In the genomic region with DNA sequence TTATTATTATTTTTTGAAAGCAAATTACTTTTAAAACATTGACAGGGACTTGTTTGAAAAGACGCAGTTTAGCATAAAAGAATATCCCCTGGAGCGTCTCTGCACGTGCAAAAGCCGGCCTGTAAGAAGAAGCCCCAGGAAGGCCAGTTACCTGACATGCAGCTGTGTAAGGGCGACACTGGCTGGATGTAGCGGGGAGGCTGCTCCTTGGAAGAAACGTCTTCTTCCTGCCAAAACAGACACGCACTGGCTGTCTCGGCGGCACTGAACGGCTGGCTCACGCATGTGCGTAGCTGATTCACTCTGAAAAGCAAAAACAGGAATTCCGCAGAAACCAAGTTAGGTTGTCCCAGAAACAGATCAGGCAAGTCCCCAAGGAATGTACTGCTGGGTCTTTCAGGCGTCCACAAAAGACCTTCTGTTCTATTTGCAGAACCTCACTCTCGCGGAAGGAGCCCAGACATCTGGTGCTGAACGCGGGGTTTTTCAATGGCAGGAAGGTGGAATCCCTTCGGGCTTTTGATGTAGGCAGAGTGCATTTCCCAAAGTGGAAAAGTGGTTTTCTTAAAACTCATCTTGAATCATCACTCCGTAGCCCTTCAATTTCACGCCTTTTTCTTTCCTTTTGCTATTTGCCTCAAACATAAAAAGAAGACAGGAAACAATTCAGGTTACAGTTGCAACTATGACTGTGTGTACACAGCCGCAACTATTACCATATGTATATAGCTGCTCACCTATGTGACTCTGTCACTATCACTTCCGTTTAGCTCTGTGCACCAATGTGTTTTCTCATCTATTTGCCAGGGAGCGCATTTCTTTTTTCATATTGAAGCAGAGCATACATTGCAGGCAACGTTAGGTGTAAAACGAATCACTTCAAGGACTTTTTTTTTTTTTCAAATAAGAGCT, we compare ENCODE assay signal across 8 cellular contexts. TPM values are rescaled to one million over a fixed set of nuclear protein-coding genes. Genes with fewer than 3 reads are reported as not detected.
DNase-seq lines count a peak whose midpoint lies in the region; ATAC-seq and TF ChIP-seq lines count a peak whose summit lies in the region.

No MANE protein-coding gene starts in this region.

- H3K27ac Mint-ChIP-seq in activated naive CD8-positive, alpha-beta T cell treated with anti-CD3 and anti-CD28 coated beads, Interleukin-2, amount 50 U/mL, for 24 hours, result no peak overlapping the region
- no peak overlapping the region for H3K27ac Mint-ChIP-seq in immature natural killer cell

- H3K4me3 ChIP-seq in A673 (ENCODE audit: low read depth, low read length, poor library complexity, severe bottlenecking), result peak overlapping the region; percentile 32

- H3K4me1 ChIP-seq in A673 (ENCODE audit: insufficient read depth, low read length, poor library complexity, severe bottlenecking), result no peaks in the 10 kb centered on the region

- no TSS peak for BruUV-seq in A673 (replicated peaks; lab: Mats Ljungman, UMichigan)

- peak overlapping the region; percentile 43 for H3K4me3 Mint-ChIP-seq in activated naive CD8-positive, alpha-beta T cell treated with anti-CD3 and anti-CD28 coated beads, Interleukin-2, amount 50 U/mL, for 24 hours
- H3K4me3 Mint-ChIP-seq in immature natural killer cell, result peak overlapping the region; percentile 62 to 73 (median 70)

- TF ChIP-seq CTCF in A673 (conservative IDR thresholded peaks at IDR 0.05; ENCODE audit: low read depth, low read length), result 0 out of 2 replicates have a peak, but pooled peaks have one; percentile 30

- H3K36me3 ChIP-seq in A673 (ENCODE audit: insufficient read depth, low read length, poor library complexity, severe bottlenecking), result no peaks in the 10 kb centered on the region

- peak; percentile 96 for ATAC-seq in activated naive CD8-positive, alpha-beta T cell treated with anti-CD3 and anti-CD28 coated beads, Interleukin-2, amount 50 U/mL, for 24 hours
- ATAC-seq in GM18867 (IDR thresholded peaks at IDR 0.05; ENCODE audit: unreplicated experiment), result no peak

- CTCF ChIA-PET in A673 (lab: Charles Lee), result no interaction called here

- H3K27me3 ChIP-seq in A673 (replicated peaks; ENCODE audit: insufficient read depth, low read depth, low read length, poor library complexity), result peaks cover 37% of the 10 kb centered on the region

- intact Hi-C loops in A673 (cut with micrococcal nuclease; ENCODE audit: unreplicated experiment), result no loop called here

- no peak overlapping the region for H3K27ac ChIP-seq in A673 (ENCODE audit: low read depth, low read length, poor library complexity, severe bottlenecking)

- DNase-seq in A673 (ENCODE audit: low spot score) (peak; percentile 51), H4 (ENCODE audit: low spot score) (peak; percentile 32), immature natural killer cell (no peak), stromal cell of bone marrow (ENCODE audit: low read depth) (peak; percentile 19), NCI-H2171 (lab: John Stamatoyannopoulos, UW) (no peak), NCI-H1694 treated with DMSO at 0.1 percent for 48 hours (lab: John Stamatoyannopoulos, UW) (no peak)
- peak; percentile 4 for DNase-seq in activated naive CD8-positive, alpha-beta T cell treated with anti-CD3 and anti-CD28 coated beads, Interleukin-2, amount 50 U/mL, for 24 hours

- peaks cover 2% of the 10 kb centered on the region for H3K27me3 Mint-ChIP-seq in activated naive CD8-positive, alpha-beta T cell treated with anti-CD3 and anti-CD28 coated beads, Interleukin-2, amount 50 U/mL, for 24 hours
- H3K27me3 Mint-ChIP-seq in immature natural killer cell (ENCODE audit: low read depth in 3 of 3), result peaks cover 0 to 8% (median 3%) of the 10 kb centered on the region in 3 donors

- H3K36me3 Mint-ChIP-seq in activated naive CD8-positive, alpha-beta T cell treated with anti-CD3 and anti-CD28 coated beads, Interleukin-2, amount 50 U/mL, for 24 hours (ENCODE audit: low read depth), result no peaks in the 10 kb centered on the region
- no peaks in the 10 kb centered on the region for H3K36me3 Mint-ChIP-seq in immature natural killer cell

- peaks cover 9% of the 10 kb centered on the region for H3K4me1 Mint-ChIP-seq in activated naive CD8-positive, alpha-beta T cell treated with anti-CD3 and anti-CD28 coated beads, Interleukin-2, amount 50 U/mL, for 24 hours
- peaks cover 3 to 14% of the 10 kb centered on the region in 2 donors for H3K4me1 Mint-ChIP-seq in immature natural killer cell

- POLR2A ChIA-PET in A673 (lab: Charles Lee; ENCODE audit: low non-redundant PET), result interaction anchor here (0.6 kb wide), 1 partner anchor 13 kb away, joined by 7 read pairs; no protein-coding TSS in a partner anchor

- no peaks in the 10 kb centered on the region for H3K9me3 ChIP-seq in A673 (ENCODE audit: low read depth, low read length, poor library complexity, severe bottlenecking)

- no peaks in the 10 kb centered on the region for H3K9me3 Mint-ChIP-seq in activated naive CD8-positive, alpha-beta T cell treated with anti-CD3 and anti-CD28 coated beads, Interleukin-2, amount 50 U/mL, for 24 hours
- no peaks in the 10 kb centered on the region for H3K9me3 Mint-ChIP-seq in immature natural killer cell

RNA-seq across cellular contexts. Expression of gene ARSH, which starts 38.1 kb away (rescaled TPM):
- total RNA-seq in A673 (2021), result not detected in 2 replicates
- not detected in 2 replicates for total RNA-seq in H4 (2014; rRNA removed; shearing (Covaris generic))
- polyA plus RNA-seq in immature natural killer cell, result not detected

RNA-seq across cellular contexts. Expression of gene ARSD, which starts 39.1 kb away (rescaled TPM):
- 1.2 and 1.6 TPM in 2 replicates for total RNA-seq in A673 (2021)
- total RNA-seq in H4 (2014; rRNA removed; shearing (Covaris generic)), result 9.0 and 13.3 TPM in 2 replicates
- polyA plus RNA-seq in immature natural killer cell, result 10 to 100 TPM in 2 of 3 donors, 1 to 10 TPM in 1; 7.1 to 16.0 (median 10.7) TPM

Comparison
In these comparisons a context has a peak if more than half of its experiments do, and no peak if none do; other contexts are left out.
1. DNase-seq: peak in A673 (single experiment), H4 (single experiment), activated naive CD8-positive, alpha-beta T cell treated with anti-CD3 and anti-CD28 coated beads, Interleukin-2, amount 50 U/mL, for 24 hours (single experiment) and stromal cell of bone marrow (single experiment); none in immature natural killer cell (0 of 3), NCI-H2171 (single experiment) and NCI-H1694 treated with DMSO at 0.1 percent for 48 hours (single experiment).